9 cellular contexts compared by ENCODE assay signal in the genomic region with DNA sequence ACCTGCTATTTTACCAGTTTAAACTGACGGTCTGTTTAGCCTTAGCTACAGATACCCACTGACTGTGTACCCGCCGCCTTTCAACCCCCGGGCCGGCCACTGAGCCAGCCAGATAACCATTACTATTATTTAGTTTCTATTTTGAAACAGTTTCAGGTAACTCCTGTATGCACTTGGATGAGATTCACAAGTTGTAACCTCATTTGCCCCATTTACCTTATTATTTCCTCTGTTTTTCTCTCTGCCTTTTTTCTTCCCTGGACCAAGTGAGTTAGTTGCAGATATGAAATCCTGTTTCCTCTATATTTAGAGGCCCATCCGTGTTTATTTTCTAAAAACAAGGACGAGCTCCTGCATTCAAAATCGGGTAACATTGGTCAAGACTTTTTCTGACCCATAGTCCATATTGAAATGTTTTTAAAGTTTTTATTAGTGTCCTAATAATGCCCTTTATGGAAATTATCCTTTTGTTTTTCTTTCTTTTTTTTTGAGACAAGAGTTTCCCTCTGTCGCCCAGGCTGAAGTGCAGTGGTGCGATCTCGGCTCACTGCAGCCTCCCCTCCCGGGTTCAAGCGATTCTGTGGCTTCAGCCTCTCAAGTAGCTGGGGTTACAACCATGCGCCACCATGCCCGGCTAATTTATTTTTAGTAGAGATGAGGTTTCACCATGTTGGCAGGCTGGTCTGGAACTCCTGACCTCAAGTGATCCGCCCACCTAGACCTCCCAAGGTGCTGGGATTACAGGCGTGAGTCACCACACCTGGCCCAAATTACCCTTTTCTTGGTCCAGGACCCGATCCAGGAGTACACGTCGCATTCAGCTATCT. TPM values are rescaled to one million over a fixed set of nuclear protein-coding genes. Genes with fewer than 3 reads are reported as not detected.
A peak's percentile ranks its signal among the peaks of the same experiment; 100 is the strongest.
DNase-seq lines count a peak whose midpoint lies in the region.
"Had no signal": no experiment of that assay in that cellular context is flagged by ENCODE, and none has a peak within 500 bp of the region (broad histone marks: within the 10 kb centered on the region; RNA-seq: fewer than 3 reads in every experiment).

No MANE protein-coding gene starts in this region.

- H3K4me1 ChIP-seq in duodenal mucosa (ENCODE audit: control insufficient read depth in 1 of 2, insufficient read depth in 2 of 2, low read length in 2 of 2) (peaks cover 27 to 31% of the 10 kb centered on the region in 2 donors), neuron (ENCODE audit: insufficient read depth, low read length) (peaks cover 7% of the 10 kb centered on the region)

- DNase-seq in Daoy (ENCODE audit: low read depth) (peak; percentile 54), SIG-M5 (lab: John Stamatoyannopoulos, UW) (no peak), NCI-H2107 treated with DMSO at 0.1 percent for 48 hours (lab: John Stamatoyannopoulos, UW; ENCODE audit: unreplicated experiment) (no peak), DMS53 (lab: John Stamatoyannopoulos, UW) (no peak)
- no peak for DNase-seq in activated CD4-positive, CD25-positive, alpha-beta regulatory T cell (lab: John Stamatoyannopoulos, UW)

- peak overlapping the region; percentile 81 for H2AFZ ChIP-seq in neuron (ENCODE audit: low read depth, low read length)

- no peaks in the 10 kb centered on the region for H3K27me3 Mint-ChIP-seq in IgD-negative memory B cell

- H3K9me3 ChIP-seq in duodenal mucosa (ENCODE audit: control insufficient read depth in 1 of 2, low read length in 2 of 2) (no peaks in the 10 kb centered on the region), neuron (ENCODE audit: low read length) (no peaks in the 10 kb centered on the region)

- peak overlapping the region; percentile 98 to 99 (median 98) for H3K27ac Mint-ChIP-seq in IgD-negative memory B cell

- H3K36me3 ChIP-seq in duodenal mucosa (ENCODE audit: control insufficient read depth in 1 of 2, insufficient read depth in 2 of 2, low read length in 2 of 2), result peaks cover 29 to 38% of the 10 kb centered on the region in 2 donors
- peaks cover 18% of the 10 kb centered on the region for H3K36me3 ChIP-seq in neuron (ENCODE audit: insufficient read depth, low read length)

- peak overlapping the region; percentile 100 for H3K27ac ChIP-seq in duodenal mucosa (ENCODE audit: low read depth, low read length)

- H3K36me3 Mint-ChIP-seq in IgD-negative memory B cell, result no peaks in the 10 kb centered on the region

- peak overlapping the region; percentile 93 to 98 (median 97) for H3K4me3 Mint-ChIP-seq in IgD-negative memory B cell

- peaks cover 8 to 16% (median 11%) of the 10 kb centered on the region in 3 donors for H3K4me1 Mint-ChIP-seq in IgD-negative memory B cell

- peak overlapping the region; percentile 86 to 91 for H3K9ac ChIP-seq in duodenal mucosa (ENCODE audit: low read depth in 1 of 2, low read length in 2 of 2)

- H3K4me3 ChIP-seq in duodenal mucosa (ENCODE audit: low read depth in 1 of 2, low read length in 2 of 2) (peak overlapping the region; percentile 89 to 90), neuron (ENCODE audit: low read length) (peak overlapping the region; percentile 90)

- no peaks in the 10 kb centered on the region for H3K27me3 ChIP-seq in duodenal mucosa (ENCODE audit: control insufficient read depth in 1 of 2, insufficient read depth in 2 of 2, low read length in 2 of 2)
- H3K27me3 ChIP-seq in neuron (ENCODE audit: insufficient read depth, low read length), result no peaks in the 10 kb centered on the region

- no peaks in the 10 kb centered on the region for H3K9me3 Mint-ChIP-seq in IgD-negative memory B cell

RNA-seq across cellular contexts. Expression of gene AP5S1, which starts 0.8 kb away (rescaled TPM):
- 14.1 and 14.9 TPM in 2 replicates for total RNA-seq in Daoy (2014; rRNA removed; shearing (Covaris generic))
- polyA plus RNA-seq in IgD-negative memory B cell, result 12.8 TPM

RNA-seq across cellular contexts. Expression of gene CDC25B, which starts 25.0 kb away (rescaled TPM):
- 39.7 and 43.3 TPM in 2 replicates for total RNA-seq in Daoy (2014; rRNA removed; shearing (Covaris generic))
- 20.0 TPM for polyA plus RNA-seq in IgD-negative memory B cell

RNA-seq across cellular contexts. Expression of gene MAVS, which starts 25.5 kb away (rescaled TPM):
- 9.6 and 11.5 TPM in 2 replicates for total RNA-seq in Daoy (2014; rRNA removed; shearing (Covaris generic))
- polyA plus RNA-seq in IgD-negative memory B cell, result 7.3 TPM

RNA-seq across cellular contexts. Expression of gene CENPB, which starts 34.6 kb away (rescaled TPM):
- 91.3 and 94.1 TPM in 2 replicates for total RNA-seq in Daoy (2014; rRNA removed; shearing (Covaris generic))
- 1.1 TPM for polyA plus RNA-seq in IgD-negative memory B cell

RNA-seq across cellular contexts. Expression of gene SPEF1, which starts 39.9 kb away (rescaled TPM):
- 0.51 TPM in 1 of 2 replicates, not detected in the other for total RNA-seq in Daoy (2014; rRNA removed; shearing (Covaris generic))
- not detected for polyA plus RNA-seq in IgD-negative memory B cell
- total RNA-seq: RPMI7951 had no signal
